In genomic region chr13:48078251-48078656, GRCh38 we compare ENCODE assay signal across 8 cellular contexts. TPM values are rescaled to one million over a fixed set of nuclear protein-coding genes. Genes with fewer than 3 reads are reported as not detected.
DNase-seq lines count a peak whose midpoint lies in the region; ATAC-seq and TF ChIP-seq lines count a peak whose summit lies in the region.

No MANE protein-coding gene starts in this region.

- H3K27ac ChIP-seq in A673 (ENCODE audit: low read depth, low read length, poor library complexity, severe bottlenecking) (no peak overlapping the region), testis (no peak overlapping the region)

- DNase-seq in A673 (ENCODE audit: low spot score) (peak; percentile 4), NOMO-1 (lab: John Stamatoyannopoulos, UW; ENCODE audit: unreplicated experiment in 2 of 2) (peak; percentile 38 to 57), fibroblast of the aortic adventitia (ENCODE audit: low read depth) (no peak), NCI-H526 treated with DMSO at 0.1 percent for 48 hours (lab: John Stamatoyannopoulos, UW) (no peak), CD1c-positive myeloid dendritic cell (ENCODE audit: extremely low spot score) (no peak), testis (no peak)

- ATAC-seq in GM18511 (IDR thresholded peaks at IDR 0.05; ENCODE audit: unreplicated experiment) (peak; percentile 100), HG02840 (IDR thresholded peaks at IDR 0.05; ENCODE audit: low FRiP score, unreplicated experiment) (peak; percentile 92)

- H3K27me3 ChIP-seq in A673 (replicated peaks; ENCODE audit: insufficient read depth, low read depth, low read length, poor library complexity) (no peaks in the 10 kb centered on the region), testis (no peaks in the 10 kb centered on the region)

- POLR2A ChIA-PET in A673 (lab: Charles Lee; ENCODE audit: low non-redundant PET): no interaction called here

- TF ChIP-seq CTCF in A673 (conservative IDR thresholded peaks at IDR 0.05; ENCODE audit: low read depth, low read length): 0 out of 2 replicates have a peak, but pooled peaks have one; percentile 14
- peak; percentile 15 for TF ChIP-seq CTCF in fibroblast of the aortic adventitia (IDR thresholded peaks at IDR 0.05; ENCODE audit: insufficient read depth, low read length)
- no peak for TF ChIP-seq CTCF in testis (IDR thresholded peaks at IDR 0.05)

- BruUV-seq in A673 (replicated peaks; lab: Mats Ljungman, UMichigan): no TSS peak

- CTCF ChIA-PET in A673 (lab: Charles Lee): no interaction called here

- 38 to 45% methylated on average over 2 of the region's 2 CpGs for WGBS in testis, 2 donors

- no peak for TF ChIP-seq POLR2A in testis (IDR thresholded peaks at IDR 0.05)

- H3K36me3 ChIP-seq in A673 (ENCODE audit: insufficient read depth, low read length, poor library complexity, severe bottlenecking) (peaks cover 85% of the 10 kb centered on the region), testis (ENCODE audit: low read depth, missing control alignments) (no peaks in the 10 kb centered on the region)

- no peaks in the 10 kb centered on the region for H3K9me3 ChIP-seq in A673 (ENCODE audit: low read depth, low read length, poor library complexity, severe bottlenecking)
- no peaks in the 10 kb centered on the region for H3K9me3 ChIP-seq in testis

- intact Hi-C loops in A673 (cut with micrococcal nuclease; ENCODE audit: unreplicated experiment): no loop called here
- intact Hi-C loops in testis (cut with DNase I; ENCODE audit: low total_unique reads): no loop called here

- no peaks in the 10 kb centered on the region for H3K4me1 ChIP-seq in A673 (ENCODE audit: insufficient read depth, low read length, poor library complexity, severe bottlenecking)
- no peaks in the 10 kb centered on the region for H3K4me1 ChIP-seq in testis

- H3K4me3 ChIP-seq in A673 (ENCODE audit: low read depth, low read length, poor library complexity, severe bottlenecking): no peak overlapping the region
- no peak overlapping the region for H3K4me3 ChIP-seq in fibroblast of the aortic adventitia (ENCODE audit: low read depth, low read length)
- no peak overlapping the region for H3K4me3 ChIP-seq in testis

RNA-seq across cellular contexts. Expression of gene MED4, which starts 16.6 kb away (rescaled TPM):
- total RNA-seq in A673 (2021) (51.6 and 51.7 TPM in 2 replicates), fibroblast of the aortic adventitia (ENCODE audit: low replicate concordance) (22.9 and 31.5 TPM in 2 replicates), testis (10 to 100 TPM; 55.3 to 58.2 TPM)
- 111 TPM for polyA plus RNA-seq in testis (ENCODE audit: insufficient read depth, low read depth, low replicate concordance)

RNA-seq across cellular contexts. Expression of gene NUDT15, which starts 40.7 kb away (rescaled TPM):
- total RNA-seq in A673 (2021) (48.6 and 52.2 TPM in 2 replicates), fibroblast of the aortic adventitia (ENCODE audit: low replicate concordance) (14.1 and 23.1 TPM in 2 replicates), testis (10 to 100 TPM; 11.1 to 12.3 TPM)
- 16.9 TPM for polyA plus RNA-seq in testis (ENCODE audit: insufficient read depth, low read depth, low replicate concordance)

Comparison
In these comparisons a context has a peak if more than half of its experiments do, and no peak if none do; other contexts are left out.
1. DNase-seq: peak in A673 (single experiment) and NOMO-1 (2 of 2); none in fibroblast of the aortic adventitia (single experiment), NCI-H526 treated with DMSO at 0.1 percent for 48 hours (single experiment), CD1c-positive myeloid dendritic cell (single experiment) and testis (single experiment).
2. CTCF ChIP-seq: peak in A673 (single experiment) and fibroblast of the aortic adventitia (single experiment); none in testis (0 of 3).